9 cellular contexts compared by ENCODE assay signal in the genomic region with DNA sequence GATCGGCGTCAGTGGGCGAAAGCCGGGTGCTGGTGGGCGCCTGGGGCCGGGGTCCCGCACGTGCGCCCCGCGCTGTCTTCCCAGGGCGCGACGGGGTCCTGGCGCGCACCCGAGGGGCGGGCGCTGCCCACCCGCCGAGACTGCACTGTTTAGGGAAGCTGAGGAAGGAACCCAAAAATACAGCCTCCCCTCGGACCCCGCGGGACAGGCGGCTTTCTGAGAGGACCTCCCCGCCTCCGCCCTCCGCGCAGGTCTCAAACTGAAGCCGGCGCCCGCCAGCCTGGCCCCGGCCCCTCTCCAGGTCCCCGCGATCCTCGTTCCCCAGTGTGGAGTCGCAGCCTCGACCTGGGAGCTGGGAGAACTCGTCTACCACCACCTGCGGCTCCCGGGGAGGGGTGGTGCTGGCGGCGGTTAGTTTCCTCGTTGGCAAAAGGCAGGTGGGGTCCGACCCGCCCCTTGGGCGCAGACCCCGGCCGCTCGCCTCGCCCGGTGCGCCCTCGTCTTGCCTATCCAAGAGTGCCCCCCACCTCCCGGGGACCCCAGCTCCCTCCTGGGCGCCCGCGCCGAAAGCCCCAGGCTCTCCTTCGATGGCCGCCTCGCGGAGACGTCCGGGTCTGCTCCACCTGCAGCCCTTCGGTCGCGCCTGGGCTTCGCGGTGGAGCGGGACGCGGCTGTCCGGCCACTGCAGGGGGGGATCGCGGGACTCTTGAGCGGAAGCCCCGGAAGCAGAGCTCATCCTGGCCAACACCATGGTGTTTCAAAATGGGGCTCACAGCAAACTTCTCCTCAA. TPM values are rescaled to one million over a fixed set of nuclear protein-coding genes. Genes with fewer than 3 reads are reported as not detected.
A peak's percentile ranks its signal among the peaks of the same experiment; 100 is the strongest.
DNase-seq lines count a peak whose midpoint lies in the region; ATAC-seq, FAIRE-seq and TF ChIP-seq lines count a peak whose summit lies in the region.
"Had no signal": no experiment of that assay in that cellular context is flagged by ENCODE, and none has a peak within 500 bp of the region (broad histone marks: within the 10 kb centered on the region; RNA-seq: fewer than 3 reads in every experiment).

No MANE protein-coding gene starts in this region.

- H3K4me3 Mint-ChIP-seq in mesothelial cell of epicardium = peak overlapping the region; percentile 66

- peaks cover 45% of the 10 kb centered on the region for H3K4me1 ChIP-seq in A549
- peaks cover 5% of the 10 kb centered on the region; the same call in 1 of the 2 replicates for H3K4me1 ChIP-seq in HUES6 (ENCODE audit: control insufficient read depth, insufficient read depth, low read length)
- peaks cover 2% of the 10 kb centered on the region for H3K4me1 ChIP-seq in ectodermal cell (ENCODE audit: control insufficient read depth, insufficient read depth, low read length)

- under 1% methylated on average over 29 of the region's 78 CpGs for WGBS in A549 (ENCODE audit: missing lambda C conversion rate)
- 1 to 2% methylated on average over 78 of the region's 78 CpGs for WGBS in ectodermal cell, 2 experiments

- H3K27ac Mint-ChIP-seq in mesothelial cell of epicardium = no peak overlapping the region

- no peak for TF ChIP-seq POLR2A in A549 (IDR thresholded peaks at IDR 0.05; ENCODE audit: low read length)

- peak overlapping the region; percentile 40 for H3K9ac ChIP-seq in HUES6 (ENCODE audit: low read length)

- no peak for TF ChIP-seq EP300 in A549 (IDR thresholded peaks at IDR 0.05)

- H3K9me3 Mint-ChIP-seq in mesothelial cell of epicardium = no peaks in the 10 kb centered on the region

- no peak for TF ChIP-seq RAD21 in A549 (conservative IDR thresholded peaks at IDR 0.05 in 1 of 2, IDR thresholded peaks at IDR 0.05 in 1 of 2)

- CTCF ChIA-PET in A549 (lab: Yijun Ruan, JAX) = interaction anchor here (0.7 to 3.8 kb wide), 17 partner anchors 10 to 248 kb away, joined by 3 to 20 read pairs (median 4); no protein-coding TSS in a partner anchor

- H3K9me3 ChIP-seq in A549 (no peaks in the 10 kb centered on the region), HUES6 (ENCODE audit: control insufficient read depth, insufficient read depth, low read depth, low read length) (no peaks in the 10 kb centered on the region), ectodermal cell (ENCODE audit: control insufficient read depth, low read length) (no peaks in the 10 kb centered on the region)

- POLR2A ChIA-PET in A549 (lab: Yijun Ruan, JAX) = interaction anchor here (0.6 to 3.8 kb wide), 9 partner anchors 24 to 261 kb away, joined by 3 to 24 read pairs (median 4); partner anchors contain the start of gene SEC61G

- H3K27me3 ChIP-seq in HUES6 (ENCODE audit: control insufficient read depth, insufficient read depth, low read length) (peaks cover 81% of the 10 kb centered on the region), ectodermal cell (ENCODE audit: control insufficient read depth, insufficient read depth, low read length, poor library complexity, severe bottlenecking) (peaks cover 70% of the 10 kb centered on the region)

- no peaks in the 10 kb centered on the region for H3K4me1 Mint-ChIP-seq in mesothelial cell of epicardium

- H3K36me3 ChIP-seq in HUES6 (ENCODE audit: control insufficient read depth, insufficient read depth, low read length) (no peaks in the 10 kb centered on the region), ectodermal cell (ENCODE audit: control insufficient read depth, insufficient read depth, low read length) (no peaks in the 10 kb centered on the region)

- H3K4me3 ChIP-seq in A549 (peak overlapping the region; percentile 95), HUES6 (ENCODE audit: low read depth, low read length) (peak overlapping the region; percentile 74), ectodermal cell (ENCODE audit: insufficient read depth, low read depth, low read length) (peak overlapping the region; percentile 57)
- H3K4me3 ChIP-seq: SK-N-MC had no signal

- DNase-seq in A549 (ENCODE audit: low read depth in 1 of 2, low spot score in 1 of 2) (peak in 1 of 2 experiments; percentile 62), mesothelial cell of epicardium (ENCODE audit: low spot score in 2 of 2, unreplicated experiment in 2 of 2) (peak in 1 of 2 experiments; percentile 56), H4 (ENCODE audit: low spot score) (no peak), SKM-1 (lab: John Stamatoyannopoulos, UW; ENCODE audit: unreplicated experiment) (no peak)

- no peak for TF ChIP-seq CTCF in A549 (IDR thresholded peaks at IDR 0.05)
- TF ChIP-seq CTCF in mesothelial cell of epicardium (IDR thresholded peaks at IDR 0.05; ENCODE audit: unreplicated experiment) = no peak

- H3K27ac ChIP-seq in A549 (peak overlapping the region; percentile 97 to 98), HUES6 (ENCODE audit: low read depth, low read length) (no peak overlapping the region), ectodermal cell (ENCODE audit: insufficient read depth, low read depth, low read length, poor library complexity, severe bottlenecking) (no peak overlapping the region)
- H3K27ac ChIP-seq: SK-N-MC had no signal

- peak; percentile 33 to 62; a peak in 5 of 6 replicates for ATAC-seq in A549
- no peak for ATAC-seq in HG03520 (IDR thresholded peaks at IDR 0.05; ENCODE audit: unreplicated experiment)
- ATAC-seq in HG02610 (IDR thresholded peaks at IDR 0.05; ENCODE audit: unreplicated experiment) = no peak

- FAIRE-seq in A549 (lab: Jason Lieb, UNC) = no peak

- H3K27me3 Mint-ChIP-seq in mesothelial cell of epicardium (ENCODE audit: low read depth) = peaks cover 47% of the 10 kb centered on the region

- no peaks in the 10 kb centered on the region for H3K36me3 Mint-ChIP-seq in mesothelial cell of epicardium

- peak overlapping the region; percentile 80 for H3K4me2 ChIP-seq in A549

TF ChIP-seq in A549, 52 proteins besides CTCF, POLR2A, EP300 and RAD21:
- TF ChIP-seq, protein P1, sequence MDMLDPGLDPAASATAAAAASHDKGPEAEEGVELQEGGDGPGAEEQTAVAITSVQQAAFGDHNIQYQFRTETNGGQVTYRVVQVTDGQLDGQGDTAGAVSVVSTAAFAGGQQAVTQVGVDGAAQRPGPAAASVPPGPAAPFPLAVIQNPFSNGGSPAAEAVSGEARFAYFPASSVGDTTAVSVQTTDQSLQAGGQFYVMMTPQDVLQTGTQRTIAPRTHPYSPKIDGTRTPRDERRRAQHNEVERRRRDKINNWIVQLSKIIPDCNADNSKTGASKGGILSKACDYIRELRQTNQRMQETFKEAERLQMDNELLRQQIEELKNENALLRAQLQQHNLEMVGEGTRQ (IDR thresholded peaks at IDR 0.05) = no peak
- 0 out of 2 replicates have a peak, but pooled peaks have one; percentile 21 for TF ChIP-seq PHF8 (IDR thresholded peaks at IDR 0.05; ENCODE audit: borderline replicate concordance, low read depth)

RNA-seq across cellular contexts. Expression of gene EGFR, which starts 1.1 kb away (rescaled TPM):
- polyA plus RNA-seq in A549 (2011; rRNA removed) = 59.5 and 61.4 TPM in 2 replicates
- polyA plus RNA-seq in A549 (2012; cell fraction: cytosol; rRNA removed) = 25.3 and 28.2 TPM in 2 replicates
- 61.4 and 73.8 TPM in 2 replicates for polyA plus RNA-seq in A549 (2012; cell fraction: nucleus; rRNA removed)
- 62.2 to 64.1 TPM (median 63.8 TPM) in 3 replicates for polyA plus RNA-seq in A549 (2017; fragmentation: RNase III; extraction: RNeasy Plus Mini Kit Qiagen cat#74134 plus additional on column Dnase treatment)
- 125 and 165 TPM in 2 replicates for polyA minus RNA-seq in A549 (2011; rRNA and poly(A)+ RNA removed)
- polyA plus RNA-seq in ectodermal cell (2013, experiment 1 of 4) = 7.5 TPM
- polyA plus RNA-seq in ectodermal cell (2013, experiment 2 of 4) = 5.6 TPM
- 6.7 TPM for polyA plus RNA-seq in ectodermal cell (2013, experiment 3 of 4)
- 8.4 TPM for polyA plus RNA-seq in ectodermal cell (2013, experiment 4 of 4)
- total RNA-seq in mesothelial cell of epicardium = 16.3 to 19.4 TPM (median 18.6 TPM) in 3 replicates
- total RNA-seq in H4 (2014; rRNA removed; shearing (Covaris generic)) = 12.6 and 16.5 TPM in 2 replicates

Comparison
In these comparisons a context has a peak if more than half of its experiments do, and no peak if none do; other contexts are left out.
1. ATAC-seq: peak in A549 (2 of 2); none in HG03520 (single experiment) and HG02610 (single experiment).
2. H3K27ac ChIP-seq: peak in A549 (2 of 2); none in HUES6 (single experiment) and ectodermal cell (single experiment).
3. Peak in every context shown above with its lines, with median percentiles within 50 percentile points of each other: H3K4me3 ChIP-seq.